13 cellular contexts compared by ENCODE assay signal in the genomic region with DNA sequence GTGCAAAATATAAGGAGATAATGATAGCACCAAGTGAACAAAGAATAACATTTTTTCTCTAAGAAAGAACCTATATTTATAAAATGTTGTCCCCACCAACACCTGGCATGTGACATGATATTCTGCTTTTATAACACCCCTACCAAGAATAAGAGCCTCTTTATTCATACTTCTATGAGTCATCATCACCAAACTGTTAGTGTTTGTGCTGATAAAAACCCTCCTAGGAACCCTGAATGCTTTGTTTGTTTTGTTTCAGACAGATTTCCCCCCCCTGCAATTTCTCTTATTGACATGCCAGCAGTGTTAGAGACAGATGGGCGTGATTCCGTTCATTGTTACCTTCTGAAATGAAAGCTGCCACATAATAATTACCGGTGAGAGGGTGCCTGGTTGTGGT.
DNase-seq lines count a peak whose midpoint lies in the region; ATAC-seq and TF ChIP-seq lines count a peak whose summit lies in the region.
"Had no signal": no experiment of that assay in that cellular context is flagged by ENCODE, and none has a peak within 500 bp of the region (broad histone marks: within the 10 kb centered on the region; RNA-seq: fewer than 3 reads in every experiment).

No MANE protein-coding gene starts in this region.

- no peaks in the 10 kb centered on the region for H3K4me1 ChIP-seq in gastrocnemius medialis
- H3K4me1 ChIP-seq: spleen had no signal

- TF ChIP-seq CTCF in cardiac fibroblast (IDR thresholded peaks at IDR 0.05; ENCODE audit: low read depth, low read length): no peak
- no peak for TF ChIP-seq CTCF in gastrocnemius medialis (IDR thresholded peaks at IDR 0.05 in 4 of 5, conservative IDR thresholded peaks at IDR 0.05 in 1 of 5)

- H3K27ac ChIP-seq in gastrocnemius medialis: no peak overlapping the region
- H3K27ac ChIP-seq: spleen had no signal

- intact Hi-C loops in gastrocnemius medialis (cut with DNase I; ENCODE audit: low total_unique reads): no loop called here

- in situ Hi-C loops in gastrocnemius medialis (cut with MboI; ENCODE audit: low sequenced_read_pairs in 4 of 4): no loop called here

- H3K9me3 ChIP-seq in gastrocnemius medialis: no peaks in the 10 kb centered on the region
- no peaks in the 10 kb centered on the region for H3K9me3 ChIP-seq in MG63
- H3K9me3 ChIP-seq: mucosa of descending colon, spleen had no signal

- DNase-seq in Ammon's horn (ENCODE audit: low spot score) (peak; percentile 75), NCI-H1930 (lab: John Stamatoyannopoulos, UW) (peak; percentile 24 to 66), cardiac fibroblast (ENCODE audit: low read depth in 2 of 2) (peak; percentile 26 to 27), kidney tubule cell (ENCODE audit: low spot score) (peak; percentile 1), gastrocnemius medialis (no peak), MG63 (no peak)
- DNase-seq in stimulated activated naive CD4-positive, alpha-beta T cell (lab: John Stamatoyannopoulos, UW): no peak
- DNase-seq: amniotic stem cell, mucosa of descending colon, MV-4-11, spleen, T1000 had no signal

- H3K4me3 ChIP-seq in cardiac fibroblast (replicated peaks in 1 of 2; ENCODE audit: low read depth in 2 of 2, low read length in 2 of 2) (no peak overlapping the region), gastrocnemius medialis (no peak overlapping the region), MG63 (no peak overlapping the region)
- H3K4me3 ChIP-seq: mucosa of descending colon, spleen had no signal

- H3K27me3 ChIP-seq in gastrocnemius medialis: no peaks in the 10 kb centered on the region
- H3K27me3 ChIP-seq in MG63: no peaks in the 10 kb centered on the region
- H3K27me3 ChIP-seq: spleen had no signal

- no peak for ATAC-seq in gastrocnemius medialis
- no peak for ATAC-seq in GM21515 (IDR thresholded peaks at IDR 0.05; ENCODE audit: unreplicated experiment)
- ATAC-seq: mucosa of descending colon had no signal

- no peaks in the 10 kb centered on the region for H3K36me3 ChIP-seq in gastrocnemius medialis
- H3K36me3 ChIP-seq in MG63: no peaks in the 10 kb centered on the region
- H3K36me3 ChIP-seq: spleen had no signal

- TF ChIP-seq POLR2A in gastrocnemius medialis (IDR thresholded peaks at IDR 0.05): no peak

Comparison
In these comparisons a context has a peak if more than half of its experiments do, and no peak if none do; other contexts are left out.
1. DNase-seq: peak in Ammon's horn (single experiment), NCI-H1930 (2 of 2), cardiac fibroblast (2 of 2) and kidney tubule cell (single experiment); none in gastrocnemius medialis (0 of 2), stimulated activated naive CD4-positive, alpha-beta T cell (0 of 6) and MG63 (single experiment).